In genomic region chr14:104428333-104428851, GRCh38 we compare ENCODE assay signal across 29 cellular contexts.
A peak's percentile ranks its signal among the peaks of the same experiment; 100 is the strongest.
DNase-seq lines count a peak whose midpoint lies in the region; ATAC-seq and TF ChIP-seq lines count a peak whose summit lies in the region.
"Had no signal": no experiment of that assay in that cellular context is flagged by ENCODE, and none has a peak within 500 bp of the region (broad histone marks: within the 10 kb centered on the region; RNA-seq: fewer than 3 reads in every experiment).

No MANE protein-coding gene starts in this region.

- no peak for ATAC-seq in sciatic nerve
- no peak for ATAC-seq in HG03159 (IDR thresholded peaks at IDR 0.05; ENCODE audit: unreplicated experiment)
- no peak for ATAC-seq in activated T-cell treated with anti-CD3 and anti-CD28 coated beads, Interleukin-2, amount 50 U/mL, for 72 hours (replicated peaks in 1 of 2)
- ATAC-seq in GM18502 (IDR thresholded peaks at IDR 0.05; ENCODE audit: poor library complexity, unreplicated experiment): no peak
- ATAC-seq: activated naive CD8-positive, alpha-beta T cell treated with anti-CD3 and anti-CD28 coated beads, Interleukin-2, amount 50 U/mL, for 24 hours; activated T-cell treated with anti-CD3 and anti-CD28 coated beads, Interleukin-2, amount 50 U/mL, for 4 hours; HCT116; right lobe of liver had no signal

- H3K4me1 Mint-ChIP-seq in activated T-cell treated with anti-CD3 and anti-CD28 coated beads, Interleukin-2, amount 50 U/mL, for 72 hours (ENCODE audit: low read depth): no peaks in the 10 kb centered on the region
- H3K4me1 Mint-ChIP-seq: activated naive CD8-positive, alpha-beta T cell treated with anti-CD3 and anti-CD28 coated beads, Interleukin-2, amount 50 U/mL, for 24 hours; neural crest cell had no signal

- H3K27ac Mint-ChIP-seq in activated T-cell treated with anti-CD3 and anti-CD28 coated beads, Interleukin-2, amount 50 U/mL, for 72 hours: no peak overlapping the region
- H3K27ac Mint-ChIP-seq: activated naive CD8-positive, alpha-beta T cell treated with anti-CD3 and anti-CD28 coated beads, Interleukin-2, amount 50 U/mL, for 24 hours; progenitor cell of endocrine pancreas had no signal

- TF ChIP-seq CTCF in GM13976 (IDR thresholded peaks at IDR 0.05; ENCODE audit: borderline replicate concordance, control extremely low read depth, extremely low read depth, insufficient read depth, missing control alignments): no peak

- H3K4me3 Mint-ChIP-seq in activated T-cell treated with anti-CD3 and anti-CD28 coated beads, Interleukin-2, amount 50 U/mL, for 72 hours: no peak overlapping the region
- H3K4me3 Mint-ChIP-seq: activated naive CD8-positive, alpha-beta T cell treated with anti-CD3 and anti-CD28 coated beads, Interleukin-2, amount 50 U/mL, for 24 hours; activated T-cell treated with anti-CD3 and anti-CD28 coated beads, Interleukin-2, amount 50 U/mL, for 4 hours; neural crest cell had no signal

- H3K9me3 Mint-ChIP-seq in activated T-cell treated with anti-CD3 and anti-CD28 coated beads, Interleukin-2, amount 50 U/mL, for 72 hours: no peaks in the 10 kb centered on the region
- H3K9me3 Mint-ChIP-seq: activated naive CD8-positive, alpha-beta T cell treated with anti-CD3 and anti-CD28 coated beads, Interleukin-2, amount 50 U/mL, for 24 hours; activated T-cell treated with anti-CD3 and anti-CD28 coated beads, Interleukin-2, amount 50 U/mL, for 4 hours; neural crest cell had no signal

- no peaks in the 10 kb centered on the region for H3K36me3 Mint-ChIP-seq in activated T-cell treated with anti-CD3 and anti-CD28 coated beads, Interleukin-2, amount 50 U/mL, for 72 hours (ENCODE audit: insufficient read depth in 2 of 2)

- intact Hi-C loops in sciatic nerve (cut with DNase I): no loop called here

- DNase-seq in activated CD8-positive, alpha-beta memory T cell treated with anti-CD3 and anti-CD28 coated beads, Interleukin-2, amount 50 U/mL, for 48 hours: peak; percentile 18
- DNase-seq in activated CD8-positive, alpha-beta memory T cell treated with anti-CD3 and anti-CD28 coated beads, Interleukin-2, amount 50 U/mL, for 4 hours: no peak
- peak; percentile 15 for DNase-seq in GM13976 (ENCODE audit: low spot score)
- peak; percentile 8 for DNase-seq in iPS-NIHi7 (ENCODE audit: extremely low spot score)
- peak; percentile 26 for DNase-seq in sciatic nerve (ENCODE audit: low spot score)
- no peak for DNase-seq in activated T-cell treated with anti-CD3 and anti-CD28 coated beads, Interleukin-2, amount 50 U/mL, for 72 hours
- DNase-seq: activated gamma-delta T cell treated with Interleukin-2 at 50 U/mL for 16 hours; activated naive CD8-positive, alpha-beta T cell treated with anti-CD3 and anti-CD28 coated beads, Interleukin-2, amount 50 U/mL, for 24 hours; activated T-cell treated with anti-CD3 and anti-CD28 coated beads, Interleukin-2, amount 50 U/mL, for 4 hours; BE2C; esophagus squamous epithelium; foreskin melanocyte; IMR-90; mesendoderm; NCI-H1436 treated with DMSO at 0.1 percent for 48 hours; NCI-H2081 treated with DMSO at 0.1 percent for 48 hours; NCI-H226; NCI-H526 treated with DMSO at 0.1 percent for 48 hours; PC-9; right lobe of liver; SHP77; stimulated activated CD4-positive, alpha-beta T cell treated with anti-CD3 and anti-CD28 coated beads, Interleukin-12 subunit alpha, Interleukin-12 subunit beta, amount 100 ng/mL, for 4 hours; stimulated activated CD4-positive, alpha-beta T cell treated with anti-CD3 and anti-CD28 coated beads, Interleukin-2, amount 100 ng/mL, for 48 hours; tibial artery had no signal

- H3K27me3 Mint-ChIP-seq in activated T-cell treated with anti-CD3 and anti-CD28 coated beads, Interleukin-2, amount 50 U/mL, for 72 hours (ENCODE audit: low read depth): no peaks in the 10 kb centered on the region
- H3K27me3 Mint-ChIP-seq: activated naive CD8-positive, alpha-beta T cell treated with anti-CD3 and anti-CD28 coated beads, Interleukin-2, amount 50 U/mL, for 24 hours had no signal

- in situ Hi-C loops in GM13976 (cut with MboI; ENCODE audit: low sequenced_read_pairs, unreplicated experiment): no loop called here

Comparison
In these comparisons a context has a peak if more than half of its experiments do, and no peak if none do; other contexts are left out.
1. DNase-seq: peak in activated CD8-positive, alpha-beta memory T cell treated with anti-CD3 and anti-CD28 coated beads, Interleukin-2, amount 50 U/mL, for 48 hours (single experiment), GM13976 (single experiment), iPS-NIHi7 (single experiment) and sciatic nerve (single experiment); none in activated CD8-positive, alpha-beta memory T cell treated with anti-CD3 and anti-CD28 coated beads, Interleukin-2, amount 50 U/mL, for 4 hours (single experiment) and activated T-cell treated with anti-CD3 and anti-CD28 coated beads, Interleukin-2, amount 50 U/mL, for 72 hours (0 of 2).